23 cellular contexts compared by ENCODE assay signal in genomic region chr21:34970126-34970525, GRCh38.
DNase-seq lines count a peak whose midpoint lies in the region; ATAC-seq, FAIRE-seq and TF ChIP-seq lines count a peak whose summit lies in the region.
"Had no signal": no experiment of that assay in that cellular context is flagged by ENCODE, and none has a peak within 500 bp of the region (broad histone marks: within the 10 kb centered on the region; RNA-seq: fewer than 3 reads in every experiment).

No MANE protein-coding gene starts in this region.

- H3K4me2 ChIP-seq in BLaER1 treated with 17β-estradiol and CSF1 and Interleukin-3, amounts not matched to agents 10 nM and 100 nM = peak overlapping the region; percentile 1 to 63 (median 40); a peak in 20 of 22 replicates
- peak overlapping the region; percentile 68 for H3K4me2 ChIP-seq in OCI-LY3 (ENCODE audit: low read length)
- H3K4me2 ChIP-seq: hepatocyte, neural progenitor cell had no signal

- H3K27ac ChIP-seq in BLaER1 treated with 17β-estradiol and CSF1 and Interleukin-3, amounts not matched to agents 10 nM and 100 nM = peak overlapping the region in 2 of 11 experiments; percentile 13 to 15; a peak in 2 of 22 replicates
- H3K27ac ChIP-seq in OCI-LY3 (ENCODE audit: low read length) = no peak overlapping the region
- H3K27ac ChIP-seq: hepatocyte, neural progenitor cell had no signal

- H3K9me3 ChIP-seq in BLaER1 treated with 17β-estradiol and CSF1 and Interleukin-3, amounts not matched to agents 10 nM and 100 nM (replicated peaks in 1 of 11) = no peaks in the 10 kb centered on the region
- H3K9me3 ChIP-seq in OCI-LY3 (ENCODE audit: insufficient read depth, low read length) = no peaks in the 10 kb centered on the region
- H3K9me3 ChIP-seq: BE2C, HAP-1 had no signal

- H3K9ac ChIP-seq in BLaER1 treated with 17β-estradiol and CSF1 and Interleukin-3, amounts not matched to agents 10 nM and 100 nM = no peak overlapping the region
- H3K9ac ChIP-seq in OCI-LY3 (ENCODE audit: low read length) = no peak overlapping the region
- H3K9ac ChIP-seq: neural progenitor cell had no signal

- no peak overlapping the region for H3K27ac Mint-ChIP-seq in central memory CD8-positive, alpha-beta T cell (ENCODE audit: low read depth)
- no peak overlapping the region for H3K27ac Mint-ChIP-seq in nephron progenitor cell
- H3K27ac Mint-ChIP-seq: neural progenitor cell had no signal

- peaks cover 95% of the 10 kb centered on the region for H3K4me1 Mint-ChIP-seq in central memory CD8-positive, alpha-beta T cell
- H3K4me1 Mint-ChIP-seq in nephron progenitor cell = peaks cover 16% of the 10 kb centered on the region

- no peak overlapping the region for H3K4me3 ChIP-seq in BLaER1 treated with 17β-estradiol and CSF1 and Interleukin-3, amounts not matched to agents 10 nM and 100 nM
- H3K4me3 ChIP-seq in OCI-LY3 (ENCODE audit: low read length) = no peak overlapping the region
- H3K4me3 ChIP-seq: HAP-1, hepatocyte, neural progenitor cell, skin epidermis had no signal

- no peaks in the 10 kb centered on the region for H3K27me3 ChIP-seq in BLaER1 treated with 17β-estradiol and CSF1 and Interleukin-3, amounts not matched to agents 10 nM and 100 nM
- H3K27me3 ChIP-seq in OCI-LY3 (ENCODE audit: low read depth, low read length) = peaks cover 20% of the 10 kb centered on the region
- H3K27me3 ChIP-seq: BE2C, hepatocyte, neural progenitor cell had no signal

- TF ChIP-seq CTCF in OCI-LY3 (IDR thresholded peaks at IDR 0.05; ENCODE audit: low read depth, low read length) (no peak), nephron progenitor cell (IDR thresholded peaks at IDR 0.05) (no peak)

- no peak overlapping the region for H2AFZ ChIP-seq in OCI-LY3 (ENCODE audit: low read depth, low read length)
- H2AFZ ChIP-seq: hepatocyte, neural progenitor cell had no signal

- no peak for ATAC-seq in central memory CD8-positive, alpha-beta T cell (replicated peaks; ENCODE audit: extremely low read depth, poor library complexity, severe bottlenecking)
- no peak for ATAC-seq in HG02870 (IDR thresholded peaks at IDR 0.05; ENCODE audit: unreplicated experiment)
- ATAC-seq: Right ventricle myocardium inferior had no signal

- DNase-seq in NOMO-1 treated with DMSO at 0.1 percent for 48 hours (lab: John Stamatoyannopoulos, UW; ENCODE audit: unreplicated experiment) (peak; percentile 12), NOMO-1 treated with dmso at 0.1 percent for 144 hours (lab: John Stamatoyannopoulos, UW; ENCODE audit: unreplicated experiment) (no peak), nephron progenitor cell (no peak), HTR-8/SVneo (ENCODE audit: insufficient read length, low spot score) (no peak)
- no peak for DNase-seq in central memory CD8-positive, alpha-beta T cell (ENCODE audit: low spot score in 2 of 2)
- DNase-seq: 8988T; amygdala; BE2C; DMS 273 treated with DMSO at 0.1 percent for 48 hours; NCI-H146; NCI-H69; stimulated activated CD4-positive, alpha-beta T cell treated with anti-CD3 and anti-CD28 coated beads, Interleukin-2, amount 100 ng/mL, for 24 hours; trophoblast cell had no signal

- peaks cover 22 to 54% (median 42%) of the 10 kb centered on the region in 10 experiments for H3K4me1 ChIP-seq in BLaER1 treated with 17β-estradiol and CSF1 and Interleukin-3, amounts not matched to agents 10 nM and 100 nM
- H3K4me1 ChIP-seq in OCI-LY3 (ENCODE audit: low read length) = peaks cover 52% of the 10 kb centered on the region
- H3K4me1 ChIP-seq: BE2C, HAP-1, neural progenitor cell had no signal

- H3K4me3 Mint-ChIP-seq in central memory CD8-positive, alpha-beta T cell = peak overlapping the region; percentile 59
- no peak overlapping the region for H3K4me3 Mint-ChIP-seq in nephron progenitor cell
- H3K4me3 Mint-ChIP-seq: dendritic cell treated with granulocyte-macrophage colony-stimulating factor and Interleukin-4, amounts not matched to agents 40 ng/mL and 50 ng/mL, for 4 days; neural progenitor cell had no signal

- H3K36me3 ChIP-seq in BLaER1 treated with 17β-estradiol and CSF1 and Interleukin-3, amounts not matched to agents 10 nM and 100 nM = peaks cover 0 to 99% (median 81%) of the 10 kb centered on the region in 11 experiments; a peak in 20 of 22 replicates
- H3K36me3 ChIP-seq in OCI-LY3 (replicated peaks; ENCODE audit: low read depth, low read length) = peaks cover 8% of the 10 kb centered on the region
- H3K36me3 ChIP-seq: BE2C, HAP-1, neural progenitor cell had no signal

- H4K20me1 ChIP-seq in BLaER1 treated with 17β-estradiol and CSF1 and Interleukin-3, amounts not matched to agents 10 nM and 100 nM = peaks cover 0 to 100% (median 89%) of the 10 kb centered on the region in 11 experiments; a peak in 18 of 22 replicates
- peaks cover 89% of the 10 kb centered on the region for H4K20me1 ChIP-seq in OCI-LY3 (ENCODE audit: insufficient read depth, low read length)

- no peaks in the 10 kb centered on the region for H3K9me3 Mint-ChIP-seq in central memory CD8-positive, alpha-beta T cell
- no peaks in the 10 kb centered on the region for H3K9me3 Mint-ChIP-seq in nephron progenitor cell
- H3K9me3 Mint-ChIP-seq: dendritic cell treated with granulocyte-macrophage colony-stimulating factor and Interleukin-4, amounts not matched to agents 40 ng/mL and 50 ng/mL, for 4 days; neural progenitor cell had no signal

- no peaks in the 10 kb centered on the region for H3K27me3 Mint-ChIP-seq in central memory CD8-positive, alpha-beta T cell
- peaks cover 7% of the 10 kb centered on the region for H3K27me3 Mint-ChIP-seq in nephron progenitor cell (ENCODE audit: low read depth, poor library complexity)
- H3K27me3 Mint-ChIP-seq: dendritic cell treated with granulocyte-macrophage colony-stimulating factor and Interleukin-4, amounts not matched to agents 40 ng/mL and 50 ng/mL, for 4 days had no signal

- FAIRE-seq in HTR-8/SVneo (lab: Jason Lieb, UNC) = no peak
- FAIRE-seq: GM18507 had no signal

- peaks cover 14% of the 10 kb centered on the region for H3K36me3 Mint-ChIP-seq in central memory CD8-positive, alpha-beta T cell (ENCODE audit: insufficient read depth)
- no peaks in the 10 kb centered on the region for H3K36me3 Mint-ChIP-seq in nephron progenitor cell (ENCODE audit: low read depth)
- H3K36me3 Mint-ChIP-seq: neural progenitor cell had no signal

- H3K79me2 ChIP-seq in OCI-LY3 (ENCODE audit: low read length) = peaks cover 25% of the 10 kb centered on the region
- H3K79me2 ChIP-seq: hepatocyte had no signal
